12 cellular contexts compared by ENCODE assay signal in genomic region chr16:46757339-46758050, GRCh38. TPM values are rescaled to one million over a fixed set of nuclear protein-coding genes. Genes with fewer than 3 reads are reported as not detected.
DNase-seq lines count a peak whose midpoint lies in the region; ATAC-seq lines count a peak whose summit lies in the region.
"Had no signal": no experiment of that assay in that cellular context is flagged by ENCODE, and none has a peak within 500 bp of the region (broad histone marks: within the 10 kb centered on the region; RNA-seq: fewer than 3 reads in every experiment).

No MANE protein-coding gene starts in this region.

- ATAC-seq in Right ventricle myocardium inferior (peak; percentile 84), HG03442 (IDR thresholded peaks at IDR 0.05; ENCODE audit: unreplicated experiment) (no peak)

- DNase-seq in H4 (ENCODE audit: low spot score) = peak; percentile 74
- peak; percentile 85 for DNase-seq in NCI-H510A treated with DMSO at 0.1 percent for 48 hours (lab: John Stamatoyannopoulos, UW)
- DNase-seq in Right ventricle myocardium inferior (ENCODE audit: missing footprints) = peak; percentile 83
- DNase-seq in retina = peak; percentile 17
- DNase-seq in stimulated activated CD8-positive, alpha-beta memory T cell treated with anti-CD3 and anti-CD28 coated beads, Interleukin-4, amount 100 ng/mL, for 48 hours = no peak
- no peak for DNase-seq in middle frontal gyrus (ENCODE audit: extremely low spot score, low spot score)
- DNase-seq in posterior vena cava (ENCODE audit: low spot score) = no peak
- DNase-seq: activated T-cell treated with anti-CD3 and anti-CD28 coated beads, Interleukin-2, amount 50 U/mL, for 48 hours; EL; Karpas-422; small intestine had no signal

- intact Hi-C loops in Right ventricle myocardium inferior (cut with DNase I) (loop anchor here (1.0 to 2.0 kb wide), 4 partner anchors 9 to 43 kb away; partner anchors contain the start of gene MYLK3), posterior vena cava (cut with DNase I) (no loop called here)

RNA-seq across cellular contexts. Expression of gene MYLK3, which starts 9.4 kb away (rescaled TPM):
- 0.14 TPM in 1 of 2 replicates, not detected in the other for total RNA-seq in H4 (2014; rRNA removed; shearing (Covaris generic))
- total RNA-seq in Right ventricle myocardium inferior (261 TPM), posterior vena cava (under 1 TPM; 0.29 to 0.97 TPM)

Comparison
In these comparisons a context has a peak if more than half of its experiments do, and no peak if none do; other contexts are left out.
1. DNase-seq: peak in H4 (single experiment), NCI-H510A treated with DMSO at 0.1 percent for 48 hours (single experiment), Right ventricle myocardium inferior (single experiment) and retina (single experiment); none in stimulated activated CD8-positive, alpha-beta memory T cell treated with anti-CD3 and anti-CD28 coated beads, Interleukin-4, amount 100 ng/mL, for 48 hours (single experiment), middle frontal gyrus (single experiment) and posterior vena cava (single experiment).
2. RNA of gene MYLK3, which starts 9.4 kb away (total RNA-seq): 261 TPM in Right ventricle myocardium inferior (single experiment); 0.29 to 0.97 TPM in posterior vena cava and 0.14 TPM in H4; every median in the first group is over 100 times any median in the second.